In the genomic region with DNA sequence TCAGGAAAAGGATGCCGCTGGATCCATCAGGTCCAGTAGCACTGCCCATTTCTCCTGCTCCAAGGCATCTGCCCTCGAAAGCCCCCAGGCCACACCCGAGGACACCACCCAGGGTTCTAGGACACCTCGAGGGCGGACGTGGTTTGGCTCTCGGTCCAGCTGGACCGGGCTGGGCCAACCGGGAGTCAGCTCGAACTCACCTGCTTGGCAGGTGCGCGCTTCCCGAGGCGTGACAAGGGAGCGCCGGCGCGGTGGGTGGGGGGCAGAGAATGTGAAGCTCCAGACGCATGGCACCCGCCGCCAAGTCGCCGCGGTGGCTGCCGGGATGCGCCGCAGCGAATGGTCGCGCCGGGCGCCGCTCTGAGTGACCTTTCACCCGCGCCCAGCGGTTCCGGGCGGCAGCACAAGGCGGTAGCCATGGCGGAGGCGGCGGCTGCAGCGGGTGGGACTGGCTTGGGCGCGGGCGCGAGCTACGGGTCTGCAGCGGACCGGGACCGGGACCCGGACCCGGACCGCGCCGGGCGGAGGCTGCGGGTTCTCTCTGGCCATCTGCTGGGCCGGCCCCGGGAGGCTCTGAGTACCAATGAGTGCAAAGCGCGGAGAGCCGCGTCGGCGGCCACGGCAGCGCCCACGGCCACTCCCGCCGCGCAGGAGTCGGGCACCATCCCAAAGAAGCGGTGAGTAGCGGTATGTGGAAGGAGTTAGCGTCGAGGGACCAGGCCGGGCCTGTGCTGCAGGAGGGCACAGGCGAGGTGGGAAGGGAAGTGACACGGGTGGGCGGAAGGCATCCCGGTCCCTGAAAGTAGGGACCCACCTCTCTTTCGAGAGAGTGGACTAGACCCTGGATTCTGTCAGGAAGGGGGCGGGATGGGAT, we compare ENCODE assay signal across 2 cellular contexts.
TF ChIP-seq lines count a peak whose summit lies in the region.

TSS of gene AGPS (plus strand) at position 401 of the 874 bp plus-strand sequence. CDS start at position 418, 17 bp downstream.

TF ChIP-seq in GM23338, 12 proteins besides CTCF, POLR2A, EP300 and RAD21 (continued from another document):
- TF ChIP-seq, protein P1, sequence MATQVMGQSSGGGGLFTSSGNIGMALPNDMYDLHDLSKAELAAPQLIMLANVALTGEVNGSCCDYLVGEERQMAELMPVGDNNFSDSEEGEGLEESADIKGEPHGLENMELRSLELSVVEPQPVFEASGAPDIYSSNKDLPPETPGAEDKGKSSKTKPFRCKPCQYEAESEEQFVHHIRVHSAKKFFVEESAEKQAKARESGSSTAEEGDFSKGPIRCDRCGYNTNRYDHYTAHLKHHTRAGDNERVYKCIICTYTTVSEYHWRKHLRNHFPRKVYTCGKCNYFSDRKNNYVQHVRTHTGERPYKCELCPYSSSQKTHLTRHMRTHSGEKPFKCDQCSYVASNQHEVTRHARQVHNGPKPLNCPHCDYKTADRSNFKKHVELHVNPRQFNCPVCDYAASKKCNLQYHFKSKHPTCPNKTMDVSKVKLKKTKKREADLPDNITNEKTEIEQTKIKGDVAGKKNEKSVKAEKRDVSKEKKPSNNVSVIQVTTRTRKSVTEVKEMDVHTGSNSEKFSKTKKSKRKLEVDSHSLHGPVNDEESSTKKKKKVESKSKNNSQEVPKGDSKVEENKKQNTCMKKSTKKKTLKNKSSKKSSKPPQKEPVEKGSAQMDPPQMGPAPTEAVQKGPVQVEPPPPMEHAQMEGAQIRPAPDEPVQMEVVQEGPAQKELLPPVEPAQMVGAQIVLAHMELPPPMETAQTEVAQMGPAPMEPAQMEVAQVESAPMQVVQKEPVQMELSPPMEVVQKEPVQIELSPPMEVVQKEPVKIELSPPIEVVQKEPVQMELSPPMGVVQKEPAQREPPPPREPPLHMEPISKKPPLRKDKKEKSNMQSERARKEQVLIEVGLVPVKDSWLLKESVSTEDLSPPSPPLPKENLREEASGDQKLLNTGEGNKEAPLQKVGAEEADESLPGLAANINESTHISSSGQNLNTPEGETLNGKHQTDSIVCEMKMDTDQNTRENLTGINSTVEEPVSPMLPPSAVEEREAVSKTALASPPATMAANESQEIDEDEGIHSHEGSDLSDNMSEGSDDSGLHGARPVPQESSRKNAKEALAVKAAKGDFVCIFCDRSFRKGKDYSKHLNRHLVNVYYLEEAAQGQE (IDR thresholded peaks at IDR 0.05; ENCODE audit: unreplicated experiment): no peak
TF ChIP-seq in GM23338: peak in this region for 2.

TF ChIP-seq in SK-N-SH, 30 proteins besides CTCF, POLR2A, EP300 and RAD21 (continued from another document):
- TF ChIP-seq, protein P1 (IDR thresholded peaks at IDR 0.05; ENCODE audit: low read depth, low read length): no peak
- no peak for TF ChIP-seq TEAD4 (IDR thresholded peaks at IDR 0.05; ENCODE audit: borderline replicate concordance, insufficient read depth)
- TF ChIP-seq EZH2phosphoT487 (IDR thresholded peaks at IDR 0.05; ENCODE audit: borderline replicate concordance, low read depth): no peak
- no peak for TF ChIP-seq USF2 (IDR thresholded peaks at IDR 0.05; ENCODE audit: borderline replicate concordance, low read depth, low read length)
- TF ChIP-seq POLR2AphosphoS5 (IDR thresholded peaks at IDR 0.05; ENCODE audit: low read depth, low read length): peak; percentile 82; the same call in 1 of the 2 replicates
- TF ChIP-seq, protein P2, sequence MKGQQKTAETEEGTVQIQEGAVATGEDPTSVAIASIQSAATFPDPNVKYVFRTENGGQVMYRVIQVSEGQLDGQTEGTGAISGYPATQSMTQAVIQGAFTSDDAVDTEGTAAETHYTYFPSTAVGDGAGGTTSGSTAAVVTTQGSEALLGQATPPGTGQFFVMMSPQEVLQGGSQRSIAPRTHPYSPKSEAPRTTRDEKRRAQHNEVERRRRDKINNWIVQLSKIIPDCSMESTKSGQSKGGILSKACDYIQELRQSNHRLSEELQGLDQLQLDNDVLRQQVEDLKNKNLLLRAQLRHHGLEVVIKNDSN (IDR thresholded peaks at IDR 0.05; ENCODE audit: borderline replicate concordance, low read depth): 0 out of 2 replicates have a peak, but pooled peaks have one; percentile 30
- TF ChIP-seq FOSL2 (IDR thresholded peaks at IDR 0.05; ENCODE audit: borderline replicate concordance, low read depth): no peak
- TF ChIP-seq ZBTB33 (IDR thresholded peaks at IDR 0.05; ENCODE audit: borderline replicate concordance, low read depth): no peak
- peak; percentile 78 for TF ChIP-seq CHD2 (IDR thresholded peaks at IDR 0.05; ENCODE audit: low read length, partially characterized antibody)
- TF ChIP-seq FOXJ3 (CRISPR knock-in tag; IDR thresholded peaks at IDR 0.05): no peak
- no peak; the same call in 1 of the 2 replicates for TF ChIP-seq RXRA (IDR thresholded peaks at IDR 0.05; ENCODE audit: borderline replicate concordance, low read depth)
- peak; percentile 85 for TF ChIP-seq MXI1 (IDR thresholded peaks at IDR 0.05; ENCODE audit: low read depth, low read length)
- TF ChIP-seq, protein P3, sequence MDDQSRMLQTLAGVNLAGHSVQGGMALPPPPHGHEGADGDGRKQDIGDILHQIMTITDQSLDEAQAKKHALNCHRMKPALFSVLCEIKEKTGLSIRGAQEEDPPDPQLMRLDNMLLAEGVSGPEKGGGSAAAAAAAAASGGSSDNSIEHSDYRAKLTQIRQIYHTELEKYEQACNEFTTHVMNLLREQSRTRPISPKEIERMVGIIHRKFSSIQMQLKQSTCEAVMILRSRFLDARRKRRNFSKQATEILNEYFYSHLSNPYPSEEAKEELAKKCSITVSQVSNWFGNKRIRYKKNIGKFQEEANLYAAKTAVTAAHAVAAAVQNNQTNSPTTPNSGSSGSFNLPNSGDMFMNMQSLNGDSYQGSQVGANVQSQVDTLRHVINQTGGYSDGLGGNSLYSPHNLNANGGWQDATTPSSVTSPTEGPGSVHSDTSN (IDR thresholded peaks at IDR 0.05): peak; percentile 59
- TF ChIP-seq GABPA (IDR thresholded peaks at IDR 0.05; ENCODE audit: low read depth): peak; percentile 69
- peak; percentile 43 for TF ChIP-seq NRF1 (IDR thresholded peaks at IDR 0.05; ENCODE audit: low read depth, low read length)
- peak; percentile 81 for TF ChIP-seq TAF1 (IDR thresholded peaks at IDR 0.05; ENCODE audit: borderline replicate concordance, low read depth, low read length)
- TF ChIP-seq FOXM1 (IDR thresholded peaks at IDR 0.05; ENCODE audit: low read depth): no peak
- no peak for TF ChIP-seq TCF12 (IDR thresholded peaks at IDR 0.05)
- TF ChIP-seq YY1 (IDR thresholded peaks at IDR 0.05; ENCODE audit: low read depth): peak; percentile 86
- TF ChIP-seq SMC3 (IDR thresholded peaks at IDR 0.05; ENCODE audit: low read depth, low read length): no peak
